ENCODE assay signal across 9 cellular contexts in genomic region chr6:132298344-132298949, GRCh38.
A peak's percentile ranks its signal among the peaks of the same experiment; 100 is the strongest.
DNase-seq lines count a peak whose midpoint lies in the region; ATAC-seq lines count a peak whose summit lies in the region.
"Had no signal": no experiment of that assay in that cellular context is flagged by ENCODE, and none has a peak within 500 bp of the region (broad histone marks: within the 10 kb centered on the region; RNA-seq: fewer than 3 reads in every experiment).

No MANE protein-coding gene starts in this region.

- DNase-seq in NCI-H2107 treated with DMSO at 0.1 percent for 48 hours (lab: John Stamatoyannopoulos, UW; ENCODE audit: unreplicated experiment) (peak; percentile 12), NCI-H2107 (lab: John Stamatoyannopoulos, UW) (no peak), NCI-H146 treated with DMSO at 0.1 percent for 48 hours (lab: John Stamatoyannopoulos, UW; ENCODE audit: unreplicated experiment) (peak; percentile 52), amniotic epithelial cell (ENCODE audit: low read depth) (peak; percentile 54), iPS DF 6.9 (ENCODE audit: low read depth, low spot score) (peak; percentile 29), H4 (ENCODE audit: low spot score) (no peak)
- DNase-seq in stimulated activated naive B cell treated with anti-CD40 and anti-IgM and Interleukin-4, amounts not matched to agents 10 μg/mL and 1 μg/mL and 100 μg/mL, for 72 hours = peak; percentile 29

- H3K27ac Mint-ChIP-seq in stimulated activated naive B cell treated with anti-CD40 and anti-IgM and Interleukin-4, amounts not matched to agents 10 μg/mL and 1 μg/mL and 100 μg/mL, for 72 hours = no peak overlapping the region

- H3K9me3 ChIP-seq in iPS DF 6.9 (ENCODE audit: control insufficient read depth, insufficient read depth, low read length) = no peaks in the 10 kb centered on the region
- H3K9me3 ChIP-seq: BLaER1 treated with 17β-estradiol and CSF1 and Interleukin-3, amounts not matched to agents 10 nM and 100 nM had no signal

- H3K36me3 Mint-ChIP-seq in stimulated activated naive B cell treated with anti-CD40 and anti-IgM and Interleukin-4, amounts not matched to agents 10 μg/mL and 1 μg/mL and 100 μg/mL, for 72 hours = peaks cover 3 to 8% of the 10 kb centered on the region in 2 donors

- H3K27me3 ChIP-seq in iPS DF 6.9 (ENCODE audit: control insufficient read depth, insufficient read depth, low read length) = no peaks in the 10 kb centered on the region
- H3K27me3 ChIP-seq: BLaER1 treated with 17β-estradiol and CSF1 and Interleukin-3, amounts not matched to agents 10 nM and 100 nM had no signal

- ATAC-seq in GM19468 (IDR thresholded peaks at IDR 0.05; ENCODE audit: extremely low read depth, unreplicated experiment) = peak; percentile 38
- ATAC-seq in stimulated activated naive B cell treated with anti-CD40 and anti-IgM and Interleukin-4, amounts not matched to agents 10 μg/mL and 1 μg/mL and 100 μg/mL, for 72 hours (replicated peaks) = peak; percentile 71 to 73

- H3K4me1 ChIP-seq in iPS DF 6.9 (ENCODE audit: control insufficient read depth, insufficient read depth, low read length) = no peaks in the 10 kb centered on the region

- H3K4me3 Mint-ChIP-seq in stimulated activated naive B cell treated with anti-CD40 and anti-IgM and Interleukin-4, amounts not matched to agents 10 μg/mL and 1 μg/mL and 100 μg/mL, for 72 hours = no peak overlapping the region

- H3K27me3 Mint-ChIP-seq in stimulated activated naive B cell treated with anti-CD40 and anti-IgM and Interleukin-4, amounts not matched to agents 10 μg/mL and 1 μg/mL and 100 μg/mL, for 72 hours = no peaks in the 10 kb centered on the region

- peaks cover 1 to 5% of the 10 kb centered on the region in 2 donors for H3K4me1 Mint-ChIP-seq in stimulated activated naive B cell treated with anti-CD40 and anti-IgM and Interleukin-4, amounts not matched to agents 10 μg/mL and 1 μg/mL and 100 μg/mL, for 72 hours

- H3K4me3 ChIP-seq in iPS DF 6.9 (ENCODE audit: low read length) = no peak overlapping the region
- H3K4me3 ChIP-seq: BLaER1 treated with 17β-estradiol and CSF1 and Interleukin-3, amounts not matched to agents 10 nM and 100 nM had no signal

- H3K27ac ChIP-seq in iPS DF 6.9 (ENCODE audit: low read length) = no peak overlapping the region
- H3K27ac ChIP-seq: BLaER1 treated with 17β-estradiol and CSF1 and Interleukin-3, amounts not matched to agents 10 nM and 100 nM had no signal

- H3K36me3 ChIP-seq in iPS DF 6.9 (ENCODE audit: control insufficient read depth, insufficient read depth, low read length) = no peaks in the 10 kb centered on the region
- H3K36me3 ChIP-seq: BLaER1 treated with 17β-estradiol and CSF1 and Interleukin-3, amounts not matched to agents 10 nM and 100 nM had no signal

- peaks cover 0 to 1% of the 10 kb centered on the region in 2 donors for H3K9me3 Mint-ChIP-seq in stimulated activated naive B cell treated with anti-CD40 and anti-IgM and Interleukin-4, amounts not matched to agents 10 μg/mL and 1 μg/mL and 100 μg/mL, for 72 hours

Comparison
In these comparisons a context has a peak if more than half of its experiments do, and no peak if none do; other contexts are left out.
1. DNase-seq: peak in NCI-H2107 treated with DMSO at 0.1 percent for 48 hours (single experiment), NCI-H146 treated with DMSO at 0.1 percent for 48 hours (single experiment), amniotic epithelial cell (single experiment), iPS DF 6.9 (single experiment) and stimulated activated naive B cell treated with anti-CD40 and anti-IgM and Interleukin-4, amounts not matched to agents 10 μg/mL and 1 μg/mL and 100 μg/mL, for 72 hours (single experiment); none in NCI-H2107 (single experiment) and H4 (single experiment).